8 cellular contexts compared by ENCODE assay signal in genomic region chr12:3753549-3754284, GRCh38. TPM values are rescaled to one million over a fixed set of nuclear protein-coding genes. Genes with fewer than 3 reads are reported as not detected.
A peak's percentile ranks its signal among the peaks of the same experiment; 100 is the strongest.
DNase-seq lines count a peak whose midpoint lies in the region; ATAC-seq, FAIRE-seq and TF ChIP-seq lines count a peak whose summit lies in the region.

No MANE protein-coding gene starts in this region.

- no peaks in the 10 kb centered on the region for H3K9me3 Mint-ChIP-seq in progenitor cell of endocrine pancreas (ENCODE audit: low read depth)

- peaks cover 37% of the 10 kb centered on the region for H3K27me3 Mint-ChIP-seq in progenitor cell of endocrine pancreas

- H3K4me1 Mint-ChIP-seq in progenitor cell of endocrine pancreas (ENCODE audit: low read depth), result peaks cover 25% of the 10 kb centered on the region

- no peak for TF ChIP-seq CTCF in progenitor cell of endocrine pancreas (IDR thresholded peaks at IDR 0.05; ENCODE audit: unreplicated experiment)

- peak overlapping the region; percentile 16 for H3K4me3 Mint-ChIP-seq in progenitor cell of endocrine pancreas (ENCODE audit: low read depth)

- H3K27ac Mint-ChIP-seq in progenitor cell of endocrine pancreas, result peak overlapping the region; percentile 82

- DNase-seq in GM18507 (ENCODE audit: extremely low spot score, insufficient read length, low read depth) (no peak), NOMO-1 treated with DMSO at 0.1 percent for 48 hours (lab: John Stamatoyannopoulos, UW; ENCODE audit: unreplicated experiment) (peak; percentile 61), erythroblast (lab: John Stamatoyannopoulos, UW) (peak; percentile 27 to 41), progenitor cell of endocrine pancreas (ENCODE audit: low spot score, unreplicated experiment) (no peak), GOT3 (lab: John Stamatoyannopoulos, UW) (no peak), GDM1 (lab: John Stamatoyannopoulos, UW) (no peak)

- no peak for TF ChIP-seq POLR2A in erythroblast (IDR thresholded peaks at IDR 0.05; ENCODE audit: low read length)

- no peaks in the 10 kb centered on the region for H3K36me3 Mint-ChIP-seq in progenitor cell of endocrine pancreas (ENCODE audit: insufficient read depth)

- peak; percentile 15 for FAIRE-seq in GM18507 (lab: Jason Lieb, UNC)

- no peak for ATAC-seq in GM18873 (IDR thresholded peaks at IDR 0.05; ENCODE audit: low FRiP score, unreplicated experiment)
- ATAC-seq in GM21576 (IDR thresholded peaks at IDR 0.05; ENCODE audit: unreplicated experiment), result no peak

RNA-seq across cellular contexts. Expression of gene CRACR2A, which starts 0.8 kb away (rescaled TPM):
- 3.0 and 3.3 TPM in 2 replicates for total RNA-seq in progenitor cell of endocrine pancreas

Comparison
In these comparisons a context has a peak if more than half of its experiments do, and no peak if none do; other contexts are left out.
1. DNase-seq: peak in NOMO-1 treated with DMSO at 0.1 percent for 48 hours (single experiment) and erythroblast (2 of 2); none in GM18507 (single experiment), progenitor cell of endocrine pancreas (single experiment), GOT3 (single experiment) and GDM1 (single experiment).